Comparison of ENCODE assay signal across 8 cellular contexts in the genomic region with DNA sequence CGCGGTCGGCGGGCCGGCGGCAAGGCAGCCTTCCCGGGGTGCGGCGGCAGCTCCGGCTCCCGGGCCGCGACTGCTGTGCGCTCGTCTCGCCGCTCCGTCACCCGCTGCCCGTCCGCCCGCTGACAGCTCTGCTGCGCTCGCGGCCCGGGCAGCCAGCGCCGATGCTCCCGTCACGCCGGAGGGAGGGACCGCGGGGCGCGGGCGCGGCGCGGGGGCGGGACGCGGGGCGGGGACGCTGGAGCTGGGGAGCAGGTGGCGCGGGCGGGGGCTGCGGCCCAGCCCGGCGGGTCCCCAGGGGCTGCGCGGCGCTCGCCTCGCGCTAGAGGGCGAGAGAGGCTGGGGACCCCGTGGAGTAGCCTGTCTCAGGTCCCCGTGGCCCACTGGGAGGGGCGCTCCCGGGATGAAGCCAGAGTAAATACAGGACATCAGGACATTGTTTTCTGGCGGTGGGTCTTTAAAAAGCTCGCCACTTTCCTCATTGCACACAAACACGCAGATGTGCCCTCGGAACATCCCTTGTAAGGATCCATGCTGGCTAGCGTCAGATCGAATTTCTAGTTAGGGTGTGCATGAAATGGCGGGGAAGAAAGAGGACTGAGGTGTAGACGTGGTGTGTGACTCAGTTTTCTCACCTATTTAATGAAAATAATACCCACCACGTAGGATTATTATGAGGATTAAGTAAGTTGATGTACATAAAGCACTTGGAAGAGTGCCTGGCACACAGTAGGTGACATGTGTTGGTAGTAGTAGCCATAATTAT. TPM values are rescaled to one million over a fixed set of nuclear protein-coding genes. Genes with fewer than 3 reads are reported as not detected.
A peak's percentile ranks its signal among the peaks of the same experiment; 100 is the strongest.
DNase-seq lines count a peak whose midpoint lies in the region; ATAC-seq and TF ChIP-seq lines count a peak whose summit lies in the region.

A gene with protein sequence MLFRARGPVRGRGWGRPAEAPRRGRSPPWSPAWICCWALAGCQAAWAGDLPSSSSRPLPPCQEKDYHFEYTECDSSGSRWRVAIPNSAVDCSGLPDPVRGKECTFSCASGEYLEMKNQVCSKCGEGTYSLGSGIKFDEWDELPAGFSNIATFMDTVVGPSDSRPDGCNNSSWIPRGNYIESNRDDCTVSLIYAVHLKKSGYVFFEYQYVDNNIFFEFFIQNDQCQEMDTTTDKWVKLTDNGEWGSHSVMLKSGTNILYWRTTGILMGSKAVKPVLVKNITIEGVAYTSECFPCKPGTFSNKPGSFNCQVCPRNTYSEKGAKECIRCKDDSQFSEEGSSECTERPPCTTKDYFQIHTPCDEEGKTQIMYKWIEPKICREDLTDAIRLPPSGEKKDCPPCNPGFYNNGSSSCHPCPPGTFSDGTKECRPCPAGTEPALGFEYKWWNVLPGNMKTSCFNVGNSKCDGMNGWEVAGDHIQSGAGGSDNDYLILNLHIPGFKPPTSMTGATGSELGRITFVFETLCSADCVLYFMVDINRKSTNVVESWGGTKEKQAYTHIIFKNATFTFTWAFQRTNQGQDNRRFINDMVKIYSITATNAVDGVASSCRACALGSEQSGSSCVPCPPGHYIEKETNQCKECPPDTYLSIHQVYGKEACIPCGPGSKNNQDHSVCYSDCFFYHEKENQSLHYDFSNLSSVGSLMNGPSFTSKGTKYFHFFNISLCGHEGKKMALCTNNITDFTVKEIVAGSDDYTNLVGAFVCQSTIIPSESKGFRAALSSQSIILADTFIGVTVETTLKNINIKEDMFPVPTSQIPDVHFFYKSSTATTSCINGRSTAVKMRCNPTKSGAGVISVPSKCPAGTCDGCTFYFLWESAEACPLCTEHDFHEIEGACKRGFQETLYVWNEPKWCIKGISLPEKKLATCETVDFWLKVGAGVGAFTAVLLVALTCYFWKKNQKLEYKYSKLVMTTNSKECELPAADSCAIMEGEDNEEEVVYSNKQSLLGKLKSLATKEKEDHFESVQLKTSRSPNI (minus strand): TSS at position 130 of the 763 bp plus-strand sequence. CDS start 141 bp downstream, outside the sequence.

- H3K4me3 Mint-ChIP-seq in progenitor cell of endocrine pancreas (ENCODE audit: low read depth) = peak within 1 kb of the TSS; percentile 79

- H3K9me3 ChIP-seq in adipocyte (ENCODE audit: control insufficient read depth, low read length) = no peaks in the 10 kb centered on the region
- no peaks in the 10 kb centered on the region for H3K9me3 ChIP-seq in upper lobe of right lung

- DNase-seq in HEK293T (ENCODE audit: extremely low spot score) = peak; percentile 88
- DNase-seq in NCI-H1048 (lab: John Stamatoyannopoulos, UW) = peak; percentile 32
- DNase-seq in SW480 (ENCODE audit: low spot score) = peak; percentile 95
- DNase-seq in adipocyte (ENCODE audit: low read depth) = peak; percentile 74
- DNase-seq in left cardiac atrium = peak; percentile 78
- peak; percentile 84 for DNase-seq in progenitor cell of endocrine pancreas (ENCODE audit: low spot score, unreplicated experiment)
- DNase-seq in upper lobe of right lung = peak; percentile 91

- no peaks in the 10 kb centered on the region for H3K27me3 ChIP-seq in adipocyte (replicated peaks; ENCODE audit: control insufficient read depth, insufficient read depth, low read length)
- no peaks in the 10 kb centered on the region for H3K27me3 ChIP-seq in upper lobe of right lung

- ATAC-seq in left cardiac atrium (peak; percentile 97 to 99), upper lobe of right lung (peak; percentile 99)

- H3K4me1 Mint-ChIP-seq in progenitor cell of endocrine pancreas (ENCODE audit: low read depth) = peaks cover 4% of the 10 kb centered on the region

- H3K36me3 ChIP-seq in adipocyte (ENCODE audit: control insufficient read depth, insufficient read depth, low read length, severe bottlenecking) (no peaks in the 10 kb centered on the region), upper lobe of right lung (no peaks in the 10 kb centered on the region)

- H3K4me1 ChIP-seq in adipocyte (ENCODE audit: control insufficient read depth, insufficient read depth, low read length) (peaks cover 34% of the 10 kb centered on the region), upper lobe of right lung (no peaks in the 10 kb centered on the region)

- TF ChIP-seq POLR2A in GM10847 (IDR thresholded peaks at IDR 0.05; ENCODE audit: extremely low read depth, insufficient read length) = peak; percentile 69

- POLR2A ChIA-PET in HEK293T (lab: Yijun Ruan, JAX) = interaction anchor here (0.7 to 2.5 kb wide), 5 partner anchors 20 to 118 kb away, joined by 3 to 25 read pairs (median 3); a partner anchor contains a TSS

- peak within 1 kb of the TSS; percentile 90 for H3K27ac Mint-ChIP-seq in progenitor cell of endocrine pancreas

- peak; percentile 68 for TF ChIP-seq CTCF in progenitor cell of endocrine pancreas (IDR thresholded peaks at IDR 0.05; ENCODE audit: unreplicated experiment)
- TF ChIP-seq CTCF in upper lobe of right lung (IDR thresholded peaks at IDR 0.05) = peak; percentile 42

- peaks cover 18% of the 10 kb centered on the region for H3K27me3 Mint-ChIP-seq in progenitor cell of endocrine pancreas

- CTCF ChIA-PET in HEK293T (lab: Yijun Ruan, JAX) = interaction anchor here (0.7 to 1.8 kb wide), 5 partner anchors 13 to 93 kb away, joined by 3 to 11 read pairs (median 3); no protein-coding TSS in a partner anchor

- no peaks in the 10 kb centered on the region for H3K36me3 Mint-ChIP-seq in progenitor cell of endocrine pancreas (ENCODE audit: insufficient read depth)

- H3K9me3 Mint-ChIP-seq in progenitor cell of endocrine pancreas (ENCODE audit: low read depth) = no peaks in the 10 kb centered on the region

- peak within 1 kb of the TSS; percentile 85 for H3K9ac ChIP-seq in adipocyte (ENCODE audit: low read length)

- intact Hi-C loops in left cardiac atrium (cut with DNase I) (loop anchor here in 1 of 2 donors (5.0 kb wide), 1 partner anchor 127 kb away; no protein-coding TSS in a partner anchor), upper lobe of right lung (cut with DNase I) (no loop called here)

- peak within 1 kb of the TSS; percentile 37 for H3K27ac ChIP-seq in upper lobe of right lung

- peak within 1 kb of the TSS; percentile 93 for H3K4me3 ChIP-seq in adipocyte (ENCODE audit: low read length)
- H3K4me3 ChIP-seq in upper lobe of right lung = peak within 1 kb of the TSS; percentile 65

TF ChIP-seq in HEK293T, 16 proteins besides CTCF, POLR2A, EP300 and RAD21:
- peak; percentile 76 for TF ChIP-seq L3MBTL2 (conservative IDR thresholded peaks at IDR 0.05)
- no peak for TF ChIP-seq SUZ12 (IDR thresholded peaks at IDR 0.05)
- TF ChIP-seq HDGF (IDR thresholded peaks at IDR 0.05; ENCODE audit: borderline replicate concordance) = no peak
- no peak for TF ChIP-seq FOXK2 (IDR thresholded peaks at IDR 0.05)
- TF ChIP-seq LEF1 (IDR thresholded peaks at IDR 0.05; ENCODE audit: borderline replicate concordance) = no peak
- no peak for TF ChIP-seq ZNF384 (IDR thresholded peaks at IDR 0.05)
- 0 out of 2 replicates have a peak, but pooled peaks have one; percentile 14 for TF ChIP-seq ELF4 (IDR thresholded peaks at IDR 0.05)

RNA-seq across cellular contexts. Expression of the gene that starts here (rescaled TPM):
- total RNA-seq in left cardiac atrium = 1 to 10 TPM; 8.0 to 9.5 TPM
- total RNA-seq in progenitor cell of endocrine pancreas = 59.4 and 62.8 TPM in 2 replicates
- total RNA-seq in upper lobe of right lung = 127 TPM

Comparison
In these comparisons a context has a peak if more than half of its experiments do, and no peak if none do; other contexts are left out.
1. Peak in every context shown above with its lines: DNase-seq, ATAC-seq, H3K4me3 ChIP-seq and H3K27ac ChIP-seq.
2. DNase-seq: peak in every context shown above with its lines; median percentile 95 in SW480; 91 in upper lobe of right lung; 88 in HEK293T; 84 in progenitor cell of endocrine pancreas; 78 in left cardiac atrium; 74 in adipocyte; 32 in NCI-H1048.